In genomic region chr2:182240862-182241371, GRCh38 we compare ENCODE assay signal across 8 cellular contexts.
DNase-seq lines count a peak whose midpoint lies in the region; ATAC-seq and TF ChIP-seq lines count a peak whose summit lies in the region.

No MANE protein-coding gene starts in this region.

- peak; percentile 64 for ATAC-seq in activated CD4-positive, alpha-beta T cell treated with anti-CD3 and anti-CD28 coated beads for 36 hours
- peak; percentile 100 for ATAC-seq in GM21423 (IDR thresholded peaks at IDR 0.05; ENCODE audit: unreplicated experiment)
- ATAC-seq in HG03460 (IDR thresholded peaks at IDR 0.05; ENCODE audit: unreplicated experiment): peak; percentile 100
- ATAC-seq in Panc1: no peak; the same call in 1 of the 2 replicates

- H3K79me2 ChIP-seq in osteoblast (ENCODE audit: insufficient read depth, low read length): no peaks in the 10 kb centered on the region

- in situ Hi-C loops in Panc1 (cut with HindIII; ENCODE audit: low pct_unique_long_range_greater_than_20kb, low sequenced_read_pairs): no loop called here

- no TSS peak for BruUV-seq in Panc1 (replicated peaks; lab: Mats Ljungman, UMichigan)

- POLR2A ChIA-PET in activated CD4-positive, alpha-beta T cell treated with anti-CD3 and anti-CD28 coated beads for 36 hours (lab: Charles Lee): no interaction called here
- POLR2A ChIA-PET in Panc1 (lab: Charles Lee): no interaction called here

- H3K27ac Mint-ChIP-seq in activated CD4-positive, alpha-beta T cell treated with anti-CD3 and anti-CD28 coated beads for 36 hours: no peak overlapping the region

- intact Hi-C loops in activated CD4-positive, alpha-beta T cell treated with anti-CD3 and anti-CD28 coated beads for 36 hours (cut with DNase I, micrococcal nuclease): loop anchor here (1.0 to 5.0 kb wide), 3 partner anchors 409 to 741 kb away; no protein-coding TSS in a partner anchor
- intact Hi-C loops in Panc1 (cut with micrococcal nuclease; ENCODE audit: unreplicated experiment): loop anchor here (5.0 kb wide), 1 partner anchor 406 kb away; no protein-coding TSS in a partner anchor

- CTCF ChIA-PET in activated CD4-positive, alpha-beta T cell treated with anti-CD3 and anti-CD28 coated beads for 36 hours (lab: Charles Lee): interaction anchor here (0.5 to 1.9 kb wide), 8 partner anchors 11 to 844 kb away, joined by 3 to 13 read pairs (median 4); no protein-coding TSS in a partner anchor
- CTCF ChIA-PET in Panc1 (lab: Charles Lee): interaction anchor here (0.6 kb wide), 1 partner anchor 275 kb away, joined by 8 read pairs; no protein-coding TSS in a partner anchor

- H3K4me1 Mint-ChIP-seq in activated CD4-positive, alpha-beta T cell treated with anti-CD3 and anti-CD28 coated beads for 36 hours: peaks cover 2% of the 10 kb centered on the region

- H3K27me3 ChIP-seq in Panc1 (ENCODE audit: control insufficient read depth, insufficient read depth, low read length) (no peaks in the 10 kb centered on the region), osteoblast (ENCODE audit: insufficient read depth, low read length) (no peaks in the 10 kb centered on the region)

- H3K9me3 ChIP-seq in Panc1 (ENCODE audit: control insufficient read depth, insufficient read depth, low read depth, low read length): no peaks in the 10 kb centered on the region
- H3K9me3 ChIP-seq in osteoblast (ENCODE audit: low read depth, low read length): no peaks in the 10 kb centered on the region

- peaks cover 3% of the 10 kb centered on the region for H3K27me3 Mint-ChIP-seq in activated CD4-positive, alpha-beta T cell treated with anti-CD3 and anti-CD28 coated beads for 36 hours

- TF ChIP-seq CTCF in Panc1 (IDR thresholded peaks at IDR 0.05) (peak; percentile 61), osteoblast (IDR thresholded peaks at IDR 0.05; ENCODE audit: extremely low read depth, low read depth, low read length) (peak; percentile 42)

- H3K4me3 ChIP-seq in Panc1 (ENCODE audit: low read depth in 2 of 2, low read length in 2 of 2) (no peak overlapping the region), osteoblast (ENCODE audit: insufficient read depth, low read length) (no peak overlapping the region)

- no peaks in the 10 kb centered on the region for H3K36me3 ChIP-seq in Panc1 (ENCODE audit: control insufficient read depth, insufficient read depth, low read length)
- H3K36me3 ChIP-seq in osteoblast (ENCODE audit: insufficient read depth, low read length): no peaks in the 10 kb centered on the region

- no peaks in the 10 kb centered on the region for H3K9me3 Mint-ChIP-seq in activated CD4-positive, alpha-beta T cell treated with anti-CD3 and anti-CD28 coated beads for 36 hours (ENCODE audit: low read depth)

- TF ChIP-seq POLR2A in erythroblast (IDR thresholded peaks at IDR 0.05; ENCODE audit: low read length): no peak

- H3K4me1 ChIP-seq in Panc1 (ENCODE audit: control insufficient read depth, insufficient read depth, low read length): no peaks in the 10 kb centered on the region
- no peaks in the 10 kb centered on the region for H3K4me1 ChIP-seq in osteoblast (ENCODE audit: insufficient read depth, low read length)

- H3K27ac ChIP-seq in Panc1 (ENCODE audit: low read length): no peak overlapping the region
- H3K27ac ChIP-seq in osteoblast (ENCODE audit: low read depth, low read length): no peak overlapping the region

- peak overlapping the region; percentile 18 for H2AFZ ChIP-seq in osteoblast (ENCODE audit: low read length)

- H4K20me1 ChIP-seq in osteoblast (ENCODE audit: insufficient read depth, low read length): no peaks in the 10 kb centered on the region

- DNase-seq in activated CD4-positive, alpha-beta T cell treated with anti-CD3 and anti-CD28 coated beads for 36 hours: peak; percentile 49
- no peak for DNase-seq in activated CD4-positive, alpha-beta T cell treated with anti-CD3 and anti-CD28 coated beads, Interleukin-2, amount 50 U/mL, for 1 hour
- DNase-seq in Panc1 (ENCODE audit: low read depth, low spot score) (no peak), erythroblast (lab: John Stamatoyannopoulos, UW) (peak; percentile 8 to 26), osteoblast (ENCODE audit: insufficient read length, low spot score, missing footprints) (peak; percentile 14), NCI-H345 treated with DMSO at 0.1 percent for 48 hours (lab: John Stamatoyannopoulos, UW; ENCODE audit: unreplicated experiment) (no peak)

- H3K36me3 Mint-ChIP-seq in activated CD4-positive, alpha-beta T cell treated with anti-CD3 and anti-CD28 coated beads for 36 hours (ENCODE audit: low read depth): no peaks in the 10 kb centered on the region

- H3K4me2 ChIP-seq in osteoblast (ENCODE audit: insufficient read depth, low read length): no peak overlapping the region

- no peak overlapping the region for H3K4me3 Mint-ChIP-seq in activated CD4-positive, alpha-beta T cell treated with anti-CD3 and anti-CD28 coated beads for 36 hours

Comparison
In these comparisons a context has a peak if more than half of its experiments do, and no peak if none do; other contexts are left out.
1. DNase-seq: peak in activated CD4-positive, alpha-beta T cell treated with anti-CD3 and anti-CD28 coated beads for 36 hours (single experiment), erythroblast (2 of 2) and osteoblast (single experiment); none in activated CD4-positive, alpha-beta T cell treated with anti-CD3 and anti-CD28 coated beads, Interleukin-2, amount 50 U/mL, for 1 hour (single experiment), Panc1 (single experiment) and NCI-H345 treated with DMSO at 0.1 percent for 48 hours (single experiment).